In the genomic region with DNA sequence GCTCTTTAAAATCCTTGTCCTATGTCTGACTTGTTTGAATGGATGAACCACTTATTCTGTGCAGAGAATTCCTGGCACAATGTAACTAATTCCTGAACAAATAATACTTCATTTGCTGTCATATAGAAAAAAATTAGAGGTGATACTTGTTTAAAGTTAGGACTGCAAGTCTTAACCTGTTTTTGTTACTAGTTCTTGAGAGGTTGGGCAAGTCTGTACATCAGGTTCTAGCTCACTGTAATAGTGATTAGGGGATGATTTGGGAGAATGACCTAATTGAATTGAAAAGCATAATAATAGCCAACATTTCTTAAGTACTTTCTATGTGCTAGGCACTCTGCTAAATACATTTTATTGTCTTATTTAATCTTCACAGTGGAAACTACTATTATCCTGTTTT, we compare ENCODE assay signal across 15 cellular contexts. TPM values are rescaled to one million over a fixed set of nuclear protein-coding genes. Genes with fewer than 3 reads are reported as not detected.
DNase-seq lines count a peak whose midpoint lies in the region; ATAC-seq and TF ChIP-seq lines count a peak whose summit lies in the region.
"Had no signal": no experiment of that assay in that cellular context is flagged by ENCODE, and none has a peak within 500 bp of the region (broad histone marks: within the 10 kb centered on the region; RNA-seq: fewer than 3 reads in every experiment).

No MANE protein-coding gene starts in this region.

- peak; percentile 73 for ATAC-seq in RWPE2 (ENCODE audit: low read depth)
- no peak for ATAC-seq in Right ventricle myocardium superior (ENCODE audit: poor library complexity)
- ATAC-seq: A549 had no signal

- TF ChIP-seq EP300 in sigmoid colon (IDR thresholded peaks at IDR 0.05): no peak

- H3K27me3 ChIP-seq in RWPE2 (ENCODE audit: insufficient read depth, poor library complexity, severe bottlenecking) (no peaks in the 10 kb centered on the region), sigmoid colon (no peaks in the 10 kb centered on the region)

- peaks cover 89% of the 10 kb centered on the region for H3K36me3 ChIP-seq in RWPE2 (ENCODE audit: low read depth)
- H3K36me3 ChIP-seq in sigmoid colon: peaks cover 0 to 88% (median 15%) of the 10 kb centered on the region in 4 donors

- TF ChIP-seq CTCF in RWPE2 (IDR thresholded peaks at IDR 0.05; ENCODE audit: poor library complexity, severe bottlenecking): no peak
- no peak for TF ChIP-seq CTCF in sigmoid colon (IDR thresholded peaks at IDR 0.05)

- peaks cover 19% of the 10 kb centered on the region for H3K4me1 ChIP-seq in RWPE2 (ENCODE audit: insufficient read depth, poor library complexity, severe bottlenecking)
- peaks cover 0 to 3% (median 0%) of the 10 kb centered on the region in 4 donors for H3K4me1 ChIP-seq in sigmoid colon
- H3K4me1 ChIP-seq: A549, Caco-2, HAP-1 had no signal

- intact Hi-C loops in sigmoid colon (cut with DNase I): no loop called here
- intact Hi-C loops in Right ventricle myocardium superior (cut with DNase I): no loop called here

- H3K27ac ChIP-seq in RWPE2 (ENCODE audit: poor library complexity, severe bottlenecking): peak overlapping the region; percentile 30
- H3K27ac ChIP-seq in epithelial cell of prostate: peak overlapping the region; percentile 34
- H3K27ac ChIP-seq in sigmoid colon: no peak overlapping the region
- H3K27ac ChIP-seq: 22Rv1, A549, C4-2B, GM23248 had no signal

- peak; percentile 60 for DNase-seq in NCI-H1105 treated with DMSO at 0.1 percent for 48 hours (lab: John Stamatoyannopoulos, UW)
- no peak for DNase-seq in NCI-H1105 (lab: John Stamatoyannopoulos, UW)
- DNase-seq in RWPE2 (ENCODE audit: low spot score): no peak
- peak; percentile 66 for DNase-seq in epithelial cell of prostate (ENCODE audit: low read depth, low spot score)
- DNase-seq in sigmoid colon: no peak
- DNase-seq in Right ventricle myocardium superior: no peak
- DNase-seq in glomerular visceral epithelial cell (ENCODE audit: extremely low spot score): no peak
- DNase-seq: AML-193; Caco-2; CD4-positive, alpha-beta T cell; GM23248 had no signal

- no peak for TF ChIP-seq POLR2A in sigmoid colon (IDR thresholded peaks at IDR 0.05)

- H3K4me3 ChIP-seq in RWPE2 (ENCODE audit: severe bottlenecking): no peak overlapping the region
- no peak overlapping the region for H3K4me3 ChIP-seq in sigmoid colon
- H3K4me3 ChIP-seq: A549, GM23248, HAP-1 had no signal

- no peaks in the 10 kb centered on the region for H3K9me3 ChIP-seq in RWPE2 (ENCODE audit: severe bottlenecking)
- H3K9me3 ChIP-seq in sigmoid colon: no peaks in the 10 kb centered on the region
- H3K9me3 ChIP-seq: A549, Caco-2, HAP-1 had no signal

RNA-seq across cellular contexts. Expression of gene GMPS, which starts 49.3 kb away (rescaled TPM):
- total RNA-seq in sigmoid colon: 10 to 100 TPM; 22.8 to 45.7 (median 29.0) TPM
- polyA plus RNA-seq in sigmoid colon: 10 to 100 TPM; 12.7 to 25.6 (median 14.4) TPM
- total RNA-seq in Right ventricle myocardium superior: 27.6 TPM

Comparison
In these comparisons a context has a peak if more than half of its experiments do, and no peak if none do; other contexts are left out.
1. DNase-seq: peak in NCI-H1105 treated with DMSO at 0.1 percent for 48 hours (single experiment) and epithelial cell of prostate (single experiment); none in NCI-H1105 (single experiment), RWPE2 (single experiment), sigmoid colon (single experiment), Right ventricle myocardium superior (single experiment) and glomerular visceral epithelial cell (single experiment).
2. H3K27ac ChIP-seq: peak in RWPE2 (single experiment) and epithelial cell of prostate (single experiment); none in sigmoid colon (0 of 4).